Comparison of ENCODE assay signal across 11 cellular contexts in the genomic region with DNA sequence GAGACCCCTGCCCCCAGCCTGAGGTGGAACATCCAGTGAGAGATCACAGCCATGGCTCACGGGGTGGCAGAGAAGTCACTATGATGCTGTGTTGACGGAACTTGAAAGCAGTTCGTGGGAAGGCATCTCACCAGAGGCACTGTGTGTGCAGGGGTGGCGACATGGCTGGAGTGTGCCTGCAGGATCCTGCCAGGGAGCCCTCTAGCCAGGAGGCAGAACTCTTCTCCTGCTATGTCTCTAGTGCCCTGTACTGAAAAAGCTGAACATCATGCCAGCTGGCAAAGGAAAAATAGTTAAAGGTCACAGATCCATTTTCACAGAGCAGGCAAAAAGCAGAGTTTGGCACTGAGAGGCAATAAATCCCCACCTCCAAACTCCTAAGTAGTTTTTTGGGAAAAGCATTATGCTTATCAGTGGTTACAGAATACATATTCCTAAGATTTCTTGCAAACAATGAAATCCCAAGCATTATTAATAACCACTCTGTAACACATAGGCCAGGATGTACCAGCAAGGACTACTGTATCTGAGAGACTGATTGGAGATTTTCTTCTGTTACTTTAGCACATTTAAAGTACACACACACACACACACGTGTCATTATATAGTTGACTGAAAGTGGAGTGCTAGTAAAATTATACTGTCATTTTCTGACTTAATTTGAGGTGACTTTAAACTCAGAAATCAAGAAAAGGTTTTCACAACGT. TPM values are rescaled to one million over a fixed set of nuclear protein-coding genes. Genes with fewer than 3 reads are reported as not detected.
DNase-seq lines count a peak whose midpoint lies in the region; ATAC-seq and TF ChIP-seq lines count a peak whose summit lies in the region.
"Had no signal": no experiment of that assay in that cellular context is flagged by ENCODE, and none has a peak within 500 bp of the region (broad histone marks: within the 10 kb centered on the region; RNA-seq: fewer than 3 reads in every experiment).

No MANE protein-coding gene starts in this region.

- H3K27me3 Mint-ChIP-seq in activated CD4-positive, alpha-beta T cell treated with anti-CD3 and anti-CD28 coated beads for 36 hours, result no peaks in the 10 kb centered on the region
- H3K27me3 Mint-ChIP-seq in activated T-cell treated with anti-CD3 and anti-CD28 coated beads, Interleukin-2, amount 50 U/mL, for 4 hours (ENCODE audit: low read depth), result no peaks in the 10 kb centered on the region
- no peaks in the 10 kb centered on the region for H3K27me3 Mint-ChIP-seq in H9 (ENCODE audit: low read depth)

- H3K79me1 ChIP-seq in H9 (ENCODE audit: insufficient read depth, low read depth, low read length, poor library complexity, severe bottlenecking), result peaks cover 13% of the 10 kb centered on the region

- no peak overlapping the region for H2BK12ac ChIP-seq in H9 (ENCODE audit: insufficient read length, low read depth, low read length)

- no peak overlapping the region for H2AK5ac ChIP-seq in H9 (ENCODE audit: insufficient read length, low read length)

- H3K9ac ChIP-seq in H9 (ENCODE audit: extremely low read depth, insufficient read length, low read length), result no peak overlapping the region

- DNase-seq in activated CD4-positive, alpha-beta T cell treated with anti-CD3 and anti-CD28 coated beads for 36 hours, result peak; percentile 57
- no peak for DNase-seq in activated CD4-positive, alpha-beta T cell treated with anti-CD3 and anti-CD28 coated beads for 1 hour
- peak; percentile 10 for DNase-seq in activated T-cell treated with anti-CD3 and anti-CD28 coated beads, Interleukin-2, amount 50 U/mL, for 4 hours
- DNase-seq in left cardiac atrium (peak; percentile 59), H9 (no peak)
- peak; percentile 24 for DNase-seq in stimulated activated CD4-positive, alpha-beta T cell treated with anti-CD3 and anti-CD28 coated beads, Interleukin-4, amount 100 ng/mL, for 24 hours
- DNase-seq: activated effector memory CD4-positive, alpha-beta T cell treated with Interleukin-2 at 50 U/mL for 16 hours; HCEC 1CT had no signal

- no CpG with 5 or more reads among the region's 6 CpGs for WGBS in H9 (ENCODE audit: extremely low coverage, insufficient read length, low lambda C conversion rate)

- H3K4me3 Mint-ChIP-seq in activated CD4-positive, alpha-beta T cell treated with anti-CD3 and anti-CD28 coated beads for 36 hours, result no peak overlapping the region
- H3K4me3 Mint-ChIP-seq in activated T-cell treated with anti-CD3 and anti-CD28 coated beads, Interleukin-2, amount 50 U/mL, for 4 hours, result no peak overlapping the region
- no peak overlapping the region for H3K4me3 Mint-ChIP-seq in H9

- no peak for TF ChIP-seq CTCF in H9 (conservative IDR thresholded peaks at IDR 0.05)

- no peaks in the 10 kb centered on the region for H3K23me2 ChIP-seq in H9 (ENCODE audit: insufficient read length, low read depth, low read length, poor library complexity, severe bottlenecking)

- H3K27ac ChIP-seq in H9 (ENCODE audit: insufficient read length, low read depth, low read length), result no peak overlapping the region
- H3K27ac ChIP-seq: A549 had no signal

- no peaks in the 10 kb centered on the region for H3K9me3 Mint-ChIP-seq in activated CD4-positive, alpha-beta T cell treated with anti-CD3 and anti-CD28 coated beads for 36 hours (ENCODE audit: low read depth)
- no peaks in the 10 kb centered on the region for H3K9me3 Mint-ChIP-seq in activated T-cell treated with anti-CD3 and anti-CD28 coated beads, Interleukin-2, amount 50 U/mL, for 4 hours
- H3K9me3 Mint-ChIP-seq in H9, result no peaks in the 10 kb centered on the region

- H3K27me3 ChIP-seq in H9 (ENCODE audit: insufficient read depth, low read length), result no peaks in the 10 kb centered on the region

- H3K4me2 ChIP-seq in H9 (ENCODE audit: insufficient read depth, insufficient read length, low read length), result no peak overlapping the region
- H3K4me2 ChIP-seq: A549 had no signal

- no peak overlapping the region for H3K18ac ChIP-seq in H9 (ENCODE audit: insufficient read length, low read depth, low read length)

- H3K27ac Mint-ChIP-seq in activated CD4-positive, alpha-beta T cell treated with anti-CD3 and anti-CD28 coated beads for 36 hours, result peak overlapping the region; percentile 68
- H3K27ac Mint-ChIP-seq in H9, result peak overlapping the region in 1 of 3 experiments; percentile 42; a peak in 2 of 7 replicates

- H3K23ac ChIP-seq in H9 (ENCODE audit: insufficient read length, low read depth, low read length), result no peak overlapping the region

- H3K79me2 ChIP-seq in H9 (ENCODE audit: insufficient read depth, low read length), result peaks cover 5% of the 10 kb centered on the region; the same call in 1 of the 2 replicates

- ATAC-seq in activated CD4-positive, alpha-beta T cell treated with anti-CD3 and anti-CD28 coated beads for 36 hours, result peak; percentile 94
- peak; percentile 81 to 87 for ATAC-seq in activated T-cell treated with anti-CD3 and anti-CD28 coated beads, Interleukin-2, amount 50 U/mL, for 4 hours
- peak; percentile 91 to 96 for ATAC-seq in left cardiac atrium
- no peak for ATAC-seq in GM18868 (IDR thresholded peaks at IDR 0.05; ENCODE audit: unreplicated experiment)
- ATAC-seq in GM18502 (IDR thresholded peaks at IDR 0.05; ENCODE audit: poor library complexity, unreplicated experiment), result no peak
- ATAC-seq: A549 had no signal

- intact Hi-C loops in activated CD4-positive, alpha-beta T cell treated with anti-CD3 and anti-CD28 coated beads for 36 hours (cut with DNase I, micrococcal nuclease), result no loop called here
- intact Hi-C loops in left cardiac atrium (cut with DNase I), result loop anchor here in 1 of 2 donors (5.0 kb wide), 1 partner anchor 33 kb away; no protein-coding TSS in a partner anchor

- H3K4ac ChIP-seq in H9 (ENCODE audit: low read depth, low read length), result no peak overlapping the region

- H2BK120ac ChIP-seq in H9 (ENCODE audit: low read depth, low read length, poor library complexity, severe bottlenecking), result no peak overlapping the region

- H3T11ph ChIP-seq in H9 (ENCODE audit: low read length), result no peak overlapping the region

- H3K4me1 Mint-ChIP-seq in activated CD4-positive, alpha-beta T cell treated with anti-CD3 and anti-CD28 coated beads for 36 hours, result peaks cover 60% of the 10 kb centered on the region
- peaks cover 63% of the 10 kb centered on the region for H3K4me1 Mint-ChIP-seq in activated T-cell treated with anti-CD3 and anti-CD28 coated beads, Interleukin-2, amount 50 U/mL, for 4 hours (ENCODE audit: low read depth)
- H3K4me1 Mint-ChIP-seq in H9, result peaks cover 19 to 22% of the 10 kb centered on the region in 2 experiments

- H2BK20ac ChIP-seq in H9 (ENCODE audit: low read depth, low read length, poor library complexity, severe bottlenecking), result no peak overlapping the region

- no peaks in the 10 kb centered on the region for H3K9me3 ChIP-seq in H9 (ENCODE audit: control insufficient read depth, low read depth, low read length)
- H3K9me3 ChIP-seq: A549 had no signal

- CTCF ChIA-PET in activated CD4-positive, alpha-beta T cell treated with anti-CD3 and anti-CD28 coated beads for 36 hours (lab: Charles Lee), result interaction anchor here (2.2 kb wide), 1 partner anchor 18 kb away, joined by 10 read pairs; no protein-coding TSS in a partner anchor

- no peaks in the 10 kb centered on the region for H4K20me1 ChIP-seq in H9 (ENCODE audit: control insufficient read depth, insufficient read depth, insufficient read length)

- no peak overlapping the region for H4K5ac ChIP-seq in H9 (ENCODE audit: insufficient read length, low read depth, low read length)

- no peak overlapping the region for H4K8ac ChIP-seq in H9 (replicated peaks; ENCODE audit: insufficient read length, low read depth, low read length)

- H3K36me3 Mint-ChIP-seq in activated CD4-positive, alpha-beta T cell treated with anti-CD3 and anti-CD28 coated beads for 36 hours (ENCODE audit: low read depth), result peaks cover 5% of the 10 kb centered on the region
- peaks cover 19% of the 10 kb centered on the region for H3K36me3 Mint-ChIP-seq in activated T-cell treated with anti-CD3 and anti-CD28 coated beads, Interleukin-2, amount 50 U/mL, for 4 hours (ENCODE audit: insufficient read depth)
- no peaks in the 10 kb centered on the region for H3K36me3 Mint-ChIP-seq in H9 (ENCODE audit: insufficient read depth in 1 of 3, low read depth in 3 of 3)

- POLR2A ChIA-PET in activated CD4-positive, alpha-beta T cell treated with anti-CD3 and anti-CD28 coated beads for 36 hours (lab: Charles Lee), result interaction anchor here (0.6 kb wide), 1 partner anchor 79 kb away, joined by 3 read pairs; no protein-coding TSS in a partner anchor

- no peak overlapping the region for H3K14ac ChIP-seq in H9 (ENCODE audit: insufficient read depth, low read length)

- H2AFZ ChIP-seq in H9 (ENCODE audit: low read length), result no peak overlapping the region

- no peak overlapping the region for H2BK15ac ChIP-seq in H9 (ENCODE audit: low read depth, low read length)

- no peak overlapping the region for H2BK5ac ChIP-seq in H9 (ENCODE audit: insufficient read length, low read length)

- H4K91ac ChIP-seq in H9 (ENCODE audit: insufficient read length, low read depth, low read length), result no peak overlapping the region

- H3K4me1 ChIP-seq in H9 (ENCODE audit: insufficient read depth, low read length), result peaks cover 2% of the 10 kb centered on the region; the same call in 1 of the 2 replicates
- H3K4me1 ChIP-seq: A549 had no signal

- H3K56ac ChIP-seq in H9 (ENCODE audit: insufficient read length, low read depth, low read length), result no peak overlapping the region

RNA-seq across cellular contexts. Expression of a gene that starts 36.8 kb away (rescaled TPM):
- 10 to 100 TPM; 19.6 to 20.3 TPM for total RNA-seq in activated CD4-positive, alpha-beta T cell treated with anti-CD3 and anti-CD28 coated beads for 36 hours
- total RNA-seq in activated T-cell treated with anti-CD3 and anti-CD28 coated beads, Interleukin-2, amount 50 U/mL, for 4 hours, result 10 to 100 TPM; 19.6 to 25.0 (median 20.4) TPM
- total RNA-seq in left cardiac atrium (10 to 100 TPM; 21.1 to 24.5 TPM), H9 (2021) (24.7 and 25.7 TPM in 2 replicates)

Comparison
In these comparisons a context has a peak if more than half of its experiments do, and no peak if none do; other contexts are left out.
1. DNase-seq: peak in activated CD4-positive, alpha-beta T cell treated with anti-CD3 and anti-CD28 coated beads for 36 hours (single experiment), activated T-cell treated with anti-CD3 and anti-CD28 coated beads, Interleukin-2, amount 50 U/mL, for 4 hours (single experiment), left cardiac atrium (single experiment) and stimulated activated CD4-positive, alpha-beta T cell treated with anti-CD3 and anti-CD28 coated beads, Interleukin-4, amount 100 ng/mL, for 24 hours (single experiment); none in activated CD4-positive, alpha-beta T cell treated with anti-CD3 and anti-CD28 coated beads for 1 hour (single experiment) and H9 (single experiment).
2. ATAC-seq: peak in activated CD4-positive, alpha-beta T cell treated with anti-CD3 and anti-CD28 coated beads for 36 hours (single experiment), activated T-cell treated with anti-CD3 and anti-CD28 coated beads, Interleukin-2, amount 50 U/mL, for 4 hours (2 of 2) and left cardiac atrium (2 of 2); none in GM18868 (single experiment) and GM18502 (single experiment).